Comparison of ENCODE assay signal across 24 cellular contexts in the genomic region with DNA sequence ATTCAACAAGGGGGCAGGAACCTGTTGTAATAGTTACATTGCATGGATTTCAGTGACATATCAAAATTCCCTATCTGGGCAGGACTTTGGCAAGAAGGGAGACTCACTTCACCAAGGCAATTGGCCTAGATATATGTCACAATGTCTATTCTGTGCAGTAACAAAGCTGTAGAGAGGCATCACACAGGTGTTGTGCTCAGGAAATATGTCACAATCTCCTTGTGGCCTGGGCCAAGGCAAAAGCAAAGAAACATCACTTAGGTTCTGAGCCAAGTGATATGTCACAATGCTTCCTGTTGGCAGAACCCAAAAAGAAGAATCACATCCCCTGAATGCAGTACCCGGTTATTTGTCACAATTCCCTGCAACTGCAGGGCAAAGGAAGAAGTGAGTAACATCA.
"Had no signal": no experiment of that assay in that cellular context is flagged by ENCODE, and none has a peak within 500 bp of the region (broad histone marks: within the 10 kb centered on the region; RNA-seq: fewer than 3 reads in every experiment).

No MANE protein-coding gene starts in this region.

- DNase-seq: colonic mucosa; cortex of kidney; dermis blood vessel endothelial cell; dorsolateral prefrontal cortex; effector CD4-positive, alpha-beta T cell; effector CD8-positive, alpha-beta T cell; effector memory CD4-positive, alpha-beta T cell; effector memory CD8-positive, alpha-beta T cell; endodermal cell; erythroblast; esophagus squamous epithelium; foreskin fibroblast; foreskin keratinocyte; foreskin melanocyte; gastrocnemius medialis; glutamatergic neuron; head of caudate nucleus; heart left ventricle; heart right ventricle had no signal

- ATAC-seq: effector memory CD8-positive, alpha-beta T cell; esophagus mucosa; foreskin keratinocyte; gastrocnemius medialis; gastroesophageal sphincter; heart left ventricle; heart right ventricle had no signal

- H3K36me3 ChIP-seq: colonic mucosa, esophagus muscularis mucosa, esophagus squamous epithelium, gastrocnemius medialis, gastroesophageal sphincter, heart left ventricle, heart right ventricle had no signal

- H3K4me3 ChIP-seq: colonic mucosa, coronary artery, dorsolateral prefrontal cortex, esophagus muscularis mucosa, esophagus squamous epithelium, gastrocnemius medialis, gastroesophageal sphincter, heart left ventricle, heart right ventricle had no signal

- H3K27ac ChIP-seq: colonic mucosa, coronary artery, dorsolateral prefrontal cortex, epithelial cell of prostate, esophagus muscularis mucosa, esophagus squamous epithelium, foreskin keratinocyte, gastrocnemius medialis, gastroesophageal sphincter, heart left ventricle, heart right ventricle had no signal

- H3K4me1 ChIP-seq: colonic mucosa, esophagus muscularis mucosa, esophagus squamous epithelium, foreskin keratinocyte, gastrocnemius medialis, gastroesophageal sphincter, heart left ventricle, heart right ventricle had no signal

- H3K9me3 ChIP-seq: colonic mucosa, esophagus muscularis mucosa, esophagus squamous epithelium, gastrocnemius medialis, gastroesophageal sphincter, heart left ventricle, heart right ventricle had no signal

- H3K27me3 ChIP-seq: colonic mucosa, dorsolateral prefrontal cortex, esophagus muscularis mucosa, esophagus squamous epithelium, foreskin keratinocyte, gastrocnemius medialis, gastroesophageal sphincter, heart left ventricle, heart right ventricle had no signal
